Comparison of ENCODE assay signal across 8 cellular contexts in the genomic region with DNA sequence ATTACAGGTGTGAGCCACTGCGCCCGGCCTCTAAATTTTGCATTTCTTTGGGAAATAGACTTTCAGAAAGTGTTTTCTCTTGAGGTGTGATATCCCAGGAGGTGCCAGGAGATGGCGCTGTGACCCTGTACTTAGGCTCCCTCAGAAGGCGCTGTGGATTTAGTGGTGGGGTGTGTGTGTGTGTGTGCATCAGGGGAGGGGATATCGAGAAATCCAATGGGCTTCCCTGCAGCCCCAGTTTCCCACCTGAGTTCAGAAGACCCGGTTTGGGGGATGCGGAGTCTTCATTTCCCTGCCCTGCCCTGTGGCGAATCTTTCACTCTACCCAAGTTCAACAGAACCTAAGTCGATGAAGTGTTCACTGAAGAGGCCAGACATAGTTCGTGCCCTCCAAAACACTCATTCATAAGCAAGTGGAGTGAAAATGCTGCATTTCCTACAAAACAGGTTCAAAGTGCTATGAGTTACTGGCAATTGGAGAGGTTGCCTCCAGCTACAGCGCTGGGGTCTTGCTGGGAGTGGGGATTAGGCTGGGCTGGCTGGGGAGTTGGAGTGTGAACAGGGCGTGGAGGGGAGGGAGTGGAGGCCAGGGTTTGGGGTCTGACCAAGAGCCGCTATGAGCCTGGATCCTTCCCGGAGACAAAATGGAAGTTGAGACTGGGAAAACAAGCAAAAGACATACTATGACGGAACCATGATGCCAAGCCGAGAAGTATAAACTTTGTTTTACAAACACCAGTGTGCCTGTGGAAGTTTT. TPM values are rescaled to one million over a fixed set of nuclear protein-coding genes. Genes with fewer than 3 reads are reported as not detected.
DNase-seq lines count a peak whose midpoint lies in the region; ATAC-seq and TF ChIP-seq lines count a peak whose summit lies in the region.

No MANE protein-coding gene starts in this region.

- DNase-seq in AG08395 (ENCODE audit: low spot score) (peak; percentile 56), GM19240 (ENCODE audit: insufficient read length, low spot score) (peak; percentile 52), NCI-H524 treated with DMSO at 0.1 percent for 48 hours (lab: John Stamatoyannopoulos, UW) (peak; percentile 9), ecto neural progenitor cell (ENCODE audit: low spot score) (peak; percentile 81), mesothelial cell of epicardium (ENCODE audit: low spot score in 2 of 2, unreplicated experiment in 2 of 2) (peak in 1 of 2 experiments; percentile 82)
- peak; percentile 44 to 50 for DNase-seq in activated CD4-positive, alpha-beta T cell treated with anti-CD3 and anti-CD28 coated beads, Interleukin-2, amount 50 U/mL, for 24 hours (ENCODE audit: low read depth in 1 of 2, low spot score in 1 of 2)
- DNase-seq in stimulated activated CD8-positive, alpha-beta memory T cell treated with anti-CD3 and anti-CD28 coated beads, Interleukin-4, amount 100 ng/mL, for 48 hours: peak; percentile 84

- H3K36me3 Mint-ChIP-seq in mesothelial cell of epicardium: no peaks in the 10 kb centered on the region

- H3K4me1 Mint-ChIP-seq in mesothelial cell of epicardium: peaks cover 54% of the 10 kb centered on the region

- H3K4me3 Mint-ChIP-seq in mesothelial cell of epicardium: peak overlapping the region; percentile 5

- H3K9me3 Mint-ChIP-seq in mesothelial cell of epicardium: no peaks in the 10 kb centered on the region

- peak overlapping the region; percentile 96 for H3K27ac Mint-ChIP-seq in mesothelial cell of epicardium

- TF ChIP-seq CTCF in mesothelial cell of epicardium (IDR thresholded peaks at IDR 0.05; ENCODE audit: unreplicated experiment): peak; percentile 82

- H3K27me3 Mint-ChIP-seq in mesothelial cell of epicardium (ENCODE audit: low read depth): peaks cover 13% of the 10 kb centered on the region

- ATAC-seq in GM19455 (IDR thresholded peaks at IDR 0.05; ENCODE audit: unreplicated experiment): no peak

RNA-seq across cellular contexts. Expression of gene WNT6, which starts 6.5 kb away (rescaled TPM):
- 106 to 118 TPM (median 115 TPM) in 3 replicates for total RNA-seq in mesothelial cell of epicardium

RNA-seq across cellular contexts. Expression of gene PRKAG3, which starts 21.5 kb away (rescaled TPM):
- 2.8 to 3.6 TPM (median 2.9 TPM) in 3 replicates for total RNA-seq in mesothelial cell of epicardium

RNA-seq across cellular contexts. Expression of gene WNT10A, which starts 27.6 kb away (rescaled TPM):
- total RNA-seq in mesothelial cell of epicardium: 50.7 to 53.2 TPM (median 51.8 TPM) in 3 replicates
